In the genomic region with DNA sequence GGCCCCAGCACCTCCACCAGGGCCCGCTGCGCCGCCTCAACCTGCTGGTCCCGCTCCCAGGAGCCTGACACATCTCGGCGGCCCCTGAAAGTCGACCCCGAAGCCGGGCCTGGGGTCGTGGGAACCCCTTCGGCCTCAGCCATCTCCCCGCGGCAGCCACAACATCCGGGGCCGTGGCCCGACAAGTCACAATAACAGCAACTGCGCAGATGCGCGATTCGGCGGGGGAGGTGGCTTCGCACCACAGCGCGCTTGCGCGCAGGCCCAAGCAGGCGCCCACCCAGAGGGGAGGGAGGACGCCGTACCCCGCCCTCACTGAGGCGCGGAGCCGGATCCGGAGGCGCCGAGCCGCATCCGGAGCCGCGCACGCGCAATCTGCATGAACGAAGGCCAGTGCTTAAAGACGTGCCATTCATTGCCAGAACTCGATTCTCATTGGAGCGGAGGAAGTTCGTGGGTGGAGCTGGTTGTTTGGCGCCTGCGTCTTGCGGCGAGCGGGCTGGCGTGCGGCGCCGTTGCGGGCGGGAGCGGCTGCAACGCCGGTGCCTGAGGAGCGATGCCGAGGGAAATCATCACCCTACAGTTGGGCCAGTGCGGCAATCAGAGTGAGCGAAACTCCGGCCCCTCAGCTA, we compare ENCODE assay signal across 8 cellular contexts. TPM values are rescaled to one million over a fixed set of nuclear protein-coding genes. Genes with fewer than 3 reads are reported as not detected.
DNase-seq lines count a peak whose midpoint lies in the region; ATAC-seq, FAIRE-seq and TF ChIP-seq lines count a peak whose summit lies in the region.

A gene with protein sequence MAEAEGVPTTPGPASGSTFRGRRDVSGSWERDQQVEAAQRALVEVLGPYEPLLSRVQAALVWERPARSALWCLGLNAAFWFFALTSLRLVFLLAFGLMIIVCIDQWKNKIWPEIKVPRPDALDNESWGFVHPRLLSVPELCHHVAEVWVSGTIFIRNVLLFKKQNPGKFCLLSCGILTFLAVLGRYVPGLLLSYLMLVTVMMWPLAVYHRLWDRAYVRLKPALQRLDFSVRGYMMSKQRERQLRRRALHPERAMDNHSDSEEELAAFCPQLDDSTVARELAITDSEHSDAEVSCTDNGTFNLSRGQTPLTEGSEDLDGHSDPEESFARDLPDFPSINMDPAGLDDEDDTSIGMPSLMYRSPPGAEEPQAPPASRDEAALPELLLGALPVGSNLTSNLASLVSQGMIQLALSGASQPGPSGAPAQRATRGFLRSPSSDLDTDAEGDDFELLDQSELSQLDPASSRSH (minus strand): TSS at position 193 of the 632 bp plus-strand sequence. CDS start 50 bp downstream, at position 143.
A gene (plus strand): TSS at position 502 of the 632 bp plus-strand sequence. CDS start 55 bp downstream, at position 557.

- H2AFZ ChIP-seq in HepG2 (ENCODE audit: low read length) = no peak within 1 kb of the TSS

- peaks cover 51% of the 10 kb centered on the region for H3K4me1 Mint-ChIP-seq in CD4-positive, alpha-beta T cell (ENCODE audit: low read depth)
- H3K4me1 Mint-ChIP-seq in activated CD4-positive, alpha-beta memory T cell treated with anti-CD3 and anti-CD28 coated beads for 36 hours (ENCODE audit: low read depth) = peaks cover 41% of the 10 kb centered on the region

- 2% methylated on average over 25 of the region's 66 CpGs for WGBS in HepG2 (ENCODE audit: low lambda C conversion rate)

- CTCF ChIA-PET in CD4-positive, alpha-beta T cell (lab: Charles Lee) = interaction anchor here (0.6 to 3.0 kb wide), 4 partner anchors 31 to 154 kb away, joined by 3 to 26 read pairs (median 3); a partner anchor contains a TSS
- CTCF ChIA-PET in activated CD4-positive, alpha-beta memory T cell treated with anti-CD3 and anti-CD28 coated beads for 36 hours (lab: Charles Lee) = interaction anchor here (0.6 to 2.9 kb wide), 12 partner anchors 26 to 592 kb away, joined by 3 to 42 read pairs (median 4); a partner anchor contains a TSS
- CTCF ChIA-PET in HepG2 (lab: Yijun Ruan, JAX; ENCODE audit: low intra/inter-chr PET ratio, low total read pairs) = interaction anchor here (1.4 kb wide), 1 partner anchor 9 kb away, joined by 6 read pairs; no protein-coding TSS in a partner anchor

- H3K9me3 Mint-ChIP-seq in CD4-positive, alpha-beta T cell = no peaks in the 10 kb centered on the region
- no peaks in the 10 kb centered on the region for H3K9me3 Mint-ChIP-seq in activated CD4-positive, alpha-beta memory T cell treated with anti-CD3 and anti-CD28 coated beads for 36 hours

- H3K9me3 ChIP-seq in CD4-positive, alpha-beta T cell (ENCODE audit: control insufficient read depth, low read length) = no peaks in the 10 kb centered on the region
- no peaks in the 10 kb centered on the region for H3K9me3 ChIP-seq in HepG2 (ENCODE audit: low read length)

- POLR2A ChIA-PET in CD4-positive, alpha-beta T cell (lab: Charles Lee) = interaction anchor here (0.5 to 2.8 kb wide), 38 partner anchors 9 to 920 kb away, joined by 3 to 42 read pairs (median 4); a partner anchor contains a TSS
- POLR2A ChIA-PET in activated CD4-positive, alpha-beta memory T cell treated with anti-CD3 and anti-CD28 coated beads for 36 hours (lab: Charles Lee) = interaction anchor here (0.6 to 2.9 kb wide), 10 partner anchors 8 to 225 kb away, joined by 3 to 22 read pairs (median 4); a partner anchor contains a TSS
- POLR2A ChIA-PET in HepG2 (lab: Yijun Ruan, JAX) = interaction anchor here (0.8 to 4.0 kb wide), 42 partner anchors 9 to 525 kb away, joined by 3 to 60 read pairs (median 7); a partner anchor contains a TSS

- peaks cover 54% of the 10 kb centered on the region for H3K79me2 ChIP-seq in HepG2 (ENCODE audit: insufficient read depth, low read length)

- H3K4me3 Mint-ChIP-seq in CD4-positive, alpha-beta T cell = peak within 1 kb of the TSS; percentile 100
- H3K4me3 Mint-ChIP-seq in activated CD4-positive, alpha-beta memory T cell treated with anti-CD3 and anti-CD28 coated beads for 36 hours = peak within 1 kb of the TSS; percentile 99

- peak within 1 kb of the TSS; percentile 75 to 94 (median 91) for H3K4me3 ChIP-seq in HepG2 (replicated peaks in 1 of 3; ENCODE audit: insufficient read depth in 1 of 3, low read depth in 2 of 3, low read length in 3 of 3)

- peaks cover 61% of the 10 kb centered on the region for H3K36me3 Mint-ChIP-seq in CD4-positive, alpha-beta T cell (ENCODE audit: low read depth)
- H3K36me3 Mint-ChIP-seq in activated CD4-positive, alpha-beta memory T cell treated with anti-CD3 and anti-CD28 coated beads for 36 hours = peaks cover 27% of the 10 kb centered on the region

- peak within 1 kb of the TSS; percentile 97 for H3K27ac Mint-ChIP-seq in CD4-positive, alpha-beta T cell
- peak within 1 kb of the TSS; percentile 91 for H3K27ac Mint-ChIP-seq in activated CD4-positive, alpha-beta memory T cell treated with anti-CD3 and anti-CD28 coated beads for 36 hours

- H3K4me2 ChIP-seq in HepG2 (ENCODE audit: low read depth, low read length) = peak within 1 kb of the TSS; percentile 91

- intact Hi-C loops in CD4-positive, alpha-beta T cell (cut with DNase I, micrococcal nuclease) = loop anchor here (1.0 to 2.0 kb wide), 4 partner anchors 42 to 222 kb away; a partner anchor contains a TSS
- intact Hi-C loops in activated CD4-positive, alpha-beta memory T cell treated with anti-CD3 and anti-CD28 coated beads for 36 hours (cut with micrococcal nuclease) = loop anchor here (1.0 to 2.0 kb wide), 5 partner anchors 32 to 135 kb away; a partner anchor contains a TSS
- intact Hi-C loops in HepG2 (cut with micrococcal nuclease; ENCODE audit: unreplicated experiment) = loop anchor here (2.0 kb wide), 1 partner anchor 70 kb away; no protein-coding TSS in a partner anchor

- TF ChIP-seq RAD21 in HepG2 (CRISPR knock-in tag; IDR thresholded peaks at IDR 0.05) = peak; percentile 81

- DNase-seq in CD4-positive, alpha-beta T cell = peak; percentile 97 to 100 (median 99)
- DNase-seq in NCI-H82 treated with DMSO at 0.1 percent for 48 hours (lab: John Stamatoyannopoulos, UW; ENCODE audit: unreplicated experiment) = peak; percentile 98
- peak; percentile 100 for DNase-seq in activated CD4-positive, alpha-beta memory T cell treated with anti-CD3 and anti-CD28 coated beads for 36 hours
- peak; percentile 98 to 99 for DNase-seq in dermis microvascular lymphatic vessel endothelial cell (ENCODE audit: low read depth in 2 of 2)
- DNase-seq in HepG2 (ENCODE audit: low spot score) = peak; percentile 99
- DNase-seq in stimulated activated CD4-positive, alpha-beta T cell treated with anti-CD3 and anti-CD28 coated beads, Interleukin-4, amount 100 ng/mL, for 1 hour = peak; percentile 99

- peaks cover 6% of the 10 kb centered on the region; the same call in 1 of the 2 replicates for H4K20me1 ChIP-seq in HepG2 (ENCODE audit: insufficient read depth, low read length)

- TF ChIP-seq POLR2A in HepG2 (IDR thresholded peaks at IDR 0.05; ENCODE audit: insufficient read depth in 1 of 2, low read depth in 2 of 2, low read length in 2 of 2) = peak; percentile 93 to 95

- H3K9ac ChIP-seq in HepG2 (ENCODE audit: insufficient read depth, low read depth, low read length) = peak within 1 kb of the TSS; percentile 94

- peaks cover 21 to 27% of the 10 kb centered on the region in 2 experiments for H3K36me3 ChIP-seq in HepG2 (replicated peaks in 1 of 2; ENCODE audit: control insufficient read depth in 1 of 2, insufficient read depth in 2 of 2, low read length in 2 of 2)

- in situ Hi-C loops in HepG2 (cut with HindIII; ENCODE audit: extremely low pct_ligation_motif_present, low pct_unique_long_range_greater_than_20kb) = no loop called here

- H3K4me1 ChIP-seq in HepG2 (ENCODE audit: insufficient read depth, low read length) = peaks cover 59% of the 10 kb centered on the region

- peak within 1 kb of the TSS; percentile 92 for H3K27ac ChIP-seq in CD4-positive, alpha-beta T cell (ENCODE audit: low read depth, low read length)
- H3K27ac ChIP-seq in HepG2 (ENCODE audit: extremely low read length, insufficient read depth, low read length) = peak within 1 kb of the TSS; percentile 89

- no peak for TF ChIP-seq CTCF in CD4-positive, alpha-beta T cell (IDR thresholded peaks at IDR 0.05)
- peak; percentile 45 for TF ChIP-seq CTCF in HepG2 (CRISPR knock-in tag; IDR thresholded peaks at IDR 0.05)

- no peaks in the 10 kb centered on the region for H3K27me3 ChIP-seq in CD4-positive, alpha-beta T cell (ENCODE audit: control insufficient read depth, insufficient read depth, low read length)
- H3K27me3 ChIP-seq in HepG2 (ENCODE audit: control insufficient read depth in 1 of 2, insufficient read depth in 2 of 2, low read length in 2 of 2) = no peaks in the 10 kb centered on the region; a peak in 1 of 5 replicates

- TF ChIP-seq EP300 in HepG2 (IDR thresholded peaks at IDR 0.05; ENCODE audit: low read depth in 2 of 2, low read length in 2 of 2) (no peak), HepG2 (CRISPR knock-in tag; IDR thresholded peaks at IDR 0.05; ENCODE audit: borderline replicate concordance) (no peak)

- no TSS peak for BruUV-seq in HepG2 (replicated peaks; lab: Mats Ljungman, UMichigan)

- peak; percentile 100 for FAIRE-seq in HepG2 (lab: Jason Lieb, UNC)

- ATAC-seq in CD4-positive, alpha-beta T cell (ENCODE audit: poor library complexity) = peak; percentile 90
- ATAC-seq in GM19438 (IDR thresholded peaks at IDR 0.05; ENCODE audit: low read depth, unreplicated experiment) (peak; percentile 82), HG03575 (IDR thresholded peaks at IDR 0.05; ENCODE audit: extremely low read depth, insufficient number of reproducible peaks, low FRiP score, unreplicated experiment) (peak; percentile 62), HepG2 (peak; percentile 89)

- no peaks in the 10 kb centered on the region for H3K27me3 Mint-ChIP-seq in CD4-positive, alpha-beta T cell
- no peaks in the 10 kb centered on the region for H3K27me3 Mint-ChIP-seq in activated CD4-positive, alpha-beta memory T cell treated with anti-CD3 and anti-CD28 coated beads for 36 hours

RNA-seq across cellular contexts. Expression of the first gene that starts in this region (rescaled TPM):
- 10 to 100 TPM; 46.7 to 48.7 TPM for total RNA-seq in CD4-positive, alpha-beta T cell
- total RNA-seq in activated CD4-positive, alpha-beta memory T cell treated with anti-CD3 and anti-CD28 coated beads for 36 hours = 10 to 100 TPM; 33.7 to 35.3 TPM
- total RNA-seq in dermis microvascular lymphatic vessel endothelial cell (60.7 and 79.3 TPM in 2 replicates), HepG2 (2016; rRNA removed; fragmentation: Illumina TruSeq; extraction: Trizol) (38.2 and 55.8 TPM in 2 replicates)
- total RNA-seq in HepG2 (2016; cell fraction: cytosol; rRNA removed; fragmentation: Illumina TruSeq; extraction: Trizol; ENCODE audit: low read depth) = 8.4 and 9.6 TPM in 2 replicates
- 35.0 and 57.3 TPM in 2 replicates for total RNA-seq in HepG2 (2016; cell fraction: insoluble cytoplasmic fraction; rRNA removed; fragmentation: Illumina TruSeq; extraction: Trizol)
- 32.3 and 32.6 TPM in 2 replicates for total RNA-seq in HepG2 (2016; cell fraction: membrane; rRNA removed; fragmentation: Illumina TruSeq; extraction: Trizol)
- total RNA-seq in HepG2 (2016; cell fraction: nucleus; rRNA removed; fragmentation: Illumina TruSeq; extraction: Trizol) = 40.1 and 44.2 TPM in 2 replicates
- polyA plus RNA-seq in HepG2 (2011; rRNA removed) = 47.0 and 50.4 TPM in 2 replicates
- polyA plus RNA-seq in HepG2 (2011; cell fraction: cytosol; rRNA removed) = 41.2 and 45.8 TPM in 2 replicates
- 28.7 and 40.6 TPM in 2 replicates for polyA plus RNA-seq in HepG2 (2011; cell fraction: nucleus; rRNA removed)
- 19.7 and 20.8 TPM in 2 replicates for polyA plus RNA-seq in HepG2 (2012)
- 3.6 and 3.7 TPM in 2 replicates for polyA plus RNA-seq in HepG2 (2016; cell fraction: cytosol; fragmentation: Illumina TruSeq; extraction: Trizol; ENCODE audit: low read depth)
- polyA plus RNA-seq in HepG2 (2016; cell fraction: insoluble cytoplasmic fraction; fragmentation: Illumina TruSeq; extraction: Trizol; ENCODE audit: low read depth) = 14.8 and 17.5 TPM in 2 replicates
- 11.7 and 11.9 TPM in 2 replicates for polyA plus RNA-seq in HepG2 (2016; cell fraction: membrane; fragmentation: Illumina TruSeq; extraction: Trizol; ENCODE audit: low read depth)
- polyA plus RNA-seq in HepG2 (2016; cell fraction: nucleus; fragmentation: Illumina TruSeq; extraction: Trizol; ENCODE audit: insufficient read depth, low read depth) = 44.8 and 45.2 TPM in 2 replicates
- polyA minus RNA-seq in HepG2 (2011; rRNA and poly(A)+ RNA removed; ENCODE audit: low replicate concordance) = 119 and 330 TPM in 2 replicates
- polyA minus RNA-seq in HepG2 (2011; cell fraction: cytosol; rRNA and poly(A)+ RNA removed) = 48.1 and 69.1 TPM in 2 replicates
- 31.2 and 43.8 TPM in 2 replicates for polyA minus RNA-seq in HepG2 (2011; cell fraction: nucleus; rRNA and poly(A)+ RNA removed)

RNA-seq across cellular contexts. Expression of the second gene that starts in this region (rescaled TPM):
- 1 to 10 TPM; 7.3 to 8.5 TPM for total RNA-seq in CD4-positive, alpha-beta T cell
- total RNA-seq in activated CD4-positive, alpha-beta memory T cell treated with anti-CD3 and anti-CD28 coated beads for 36 hours = 100 to 1,000 TPM in 1 of 2 experiments, 10 to 100 TPM in 1; 92.6 to 101 TPM
- total RNA-seq in dermis microvascular lymphatic vessel endothelial cell = 21.7 and 23.9 TPM in 2 replicates
- total RNA-seq in HepG2 (2016; rRNA removed; fragmentation: Illumina TruSeq; extraction: Trizol) = 137 TPM in 2 replicates
- total RNA-seq in HepG2 (2016; cell fraction: cytosol; rRNA removed; fragmentation: Illumina TruSeq; extraction: Trizol; ENCODE audit: low read depth) = 65.3 and 68.5 TPM in 2 replicates
- 118 and 133 TPM in 2 replicates for total RNA-seq in HepG2 (2016; cell fraction: insoluble cytoplasmic fraction; rRNA removed; fragmentation: Illumina TruSeq; extraction: Trizol)
- total RNA-seq in HepG2 (2016; cell fraction: membrane; rRNA removed; fragmentation: Illumina TruSeq; extraction: Trizol) = 83.5 and 99.6 TPM in 2 replicates
- total RNA-seq in HepG2 (2016; cell fraction: nucleus; rRNA removed; fragmentation: Illumina TruSeq; extraction: Trizol) = 65.3 and 71.5 TPM in 2 replicates
- 74.1 and 89.3 TPM in 2 replicates for polyA plus RNA-seq in HepG2 (2011; rRNA removed)
- 114 and 152 TPM in 2 replicates for polyA plus RNA-seq in HepG2 (2011; cell fraction: cytosol; rRNA removed)
- 206 and 230 TPM in 2 replicates for polyA plus RNA-seq in HepG2 (2011; cell fraction: nucleus; rRNA removed)
- 163 and 164 TPM in 2 replicates for polyA plus RNA-seq in HepG2 (2012)
- polyA plus RNA-seq in HepG2 (2016; cell fraction: cytosol; fragmentation: Illumina TruSeq; extraction: Trizol; ENCODE audit: low read depth) = 70.4 and 79.1 TPM in 2 replicates
- 164 and 224 TPM in 2 replicates for polyA plus RNA-seq in HepG2 (2016; cell fraction: insoluble cytoplasmic fraction; fragmentation: Illumina TruSeq; extraction: Trizol; ENCODE audit: low read depth)
- 82.1 and 83.3 TPM in 2 replicates for polyA plus RNA-seq in HepG2 (2016; cell fraction: membrane; fragmentation: Illumina TruSeq; extraction: Trizol; ENCODE audit: low read depth)
- 151 and 152 TPM in 2 replicates for polyA plus RNA-seq in HepG2 (2016; cell fraction: nucleus; fragmentation: Illumina TruSeq; extraction: Trizol; ENCODE audit: insufficient read depth, low read depth)
- polyA minus RNA-seq in HepG2 (2011; rRNA and poly(A)+ RNA removed; ENCODE audit: low replicate concordance) = 163 and 181 TPM in 2 replicates
- polyA minus RNA-seq in HepG2 (2011; cell fraction: cytosol; rRNA and poly(A)+ RNA removed) = 63.3 and 66.4 TPM in 2 replicates
- 45.7 and 49.9 TPM in 2 replicates for polyA minus RNA-seq in HepG2 (2011; cell fraction: nucleus; rRNA and poly(A)+ RNA removed)

Comparison
In these comparisons a context has a peak if more than half of its experiments do, and no peak if none do; other contexts are left out.
1. Peak in every context shown above with its lines: DNase-seq, ATAC-seq, H3K4me3 ChIP-seq and H3K27ac ChIP-seq.